ENCODE assay signal across 2 cellular contexts in genomic region chr21:39040494-39041110, GRCh38.
A peak's percentile ranks its signal among the peaks of the same experiment; 100 is the strongest.
TF ChIP-seq lines count a peak whose summit lies in the region.

No MANE protein-coding gene starts in this region.

TF ChIP-seq in liver, 16 proteins besides CTCF, POLR2A, EP300 and RAD21 (continued from another document):
- TF ChIP-seq REST (IDR thresholded peaks at IDR 0.05): no peak
- no peak for TF ChIP-seq HNF4G (IDR thresholded peaks at IDR 0.05)
- TF ChIP-seq TAF1 (conservative IDR thresholded peaks at IDR 0.05): no peak
- TF ChIP-seq ZBTB33 (IDR thresholded peaks at IDR 0.05): no peak
- TF ChIP-seq ATF3 (IDR thresholded peaks at IDR 0.05): no peak
- TF ChIP-seq MAX (IDR thresholded peaks at IDR 0.05): peak; percentile 67
- no peak for TF ChIP-seq JUND (IDR thresholded peaks at IDR 0.05)
- TF ChIP-seq HNF4A (conservative IDR thresholded peaks at IDR 0.05): no peak
- TF ChIP-seq NR2F2 (IDR thresholded peaks at IDR 0.05): peak; percentile 69
- TF ChIP-seq YY1 (IDR thresholded peaks at IDR 0.05): no peak
- TF ChIP-seq EGR1 (IDR thresholded peaks at IDR 0.05; ENCODE audit: low read depth in 2 of 2): peak in 1 of 2 donors; percentile 75
- TF ChIP-seq RXRA (IDR thresholded peaks at IDR 0.05): no peak
- TF ChIP-seq FOXA1 (IDR thresholded peaks at IDR 0.05): no peak
- TF ChIP-seq SP1 (IDR thresholded peaks at IDR 0.05): no peak
TF ChIP-seq in liver: peak in this region for 4.

TF ChIP-seq in HepG2, 621 proteins besides CTCF, POLR2A, EP300 and RAD21 (continued from another document):
- no peak for TF ChIP-seq ZBTB34 (CRISPR knock-in tag; IDR thresholded peaks at IDR 0.05)
- no peak for TF ChIP-seq ZNF256 (CRISPR knock-in tag; conservative IDR thresholded peaks at IDR 0.05)
- TF ChIP-seq MAFK (conservative IDR thresholded peaks at IDR 0.05 in 1 of 2, IDR thresholded peaks at IDR 0.05 in 1 of 2; ENCODE audit: low read length in 2 of 2): no peak
- TF ChIP-seq PPARG (CRISPR knock-in tag; conservative IDR thresholded peaks at IDR 0.05): no peak
- TF ChIP-seq PTBP1 (IDR thresholded peaks at IDR 0.05; ENCODE audit: low read depth, low read length, poor library complexity, severe bottlenecking): no peak
- TF ChIP-seq ZNF333 (CRISPR knock-in tag; IDR thresholded peaks at IDR 0.05; ENCODE audit: borderline replicate concordance): no peak
- TF ChIP-seq ATF6 (CRISPR knock-in tag; conservative IDR thresholded peaks at IDR 0.05): no peak
- TF ChIP-seq ZFYVE20 (CRISPR knock-in tag; IDR thresholded peaks at IDR 0.05; ENCODE audit: borderline replicate concordance, low read depth): no peak
- TF ChIP-seq ZBTB49 (CRISPR knock-in tag; IDR thresholded peaks at IDR 0.05; ENCODE audit: borderline replicate concordance): no peak
TF ChIP-seq in HepG2: peak in this region for 0.
